ENCODE assay signal across 13 cellular contexts in the genomic region with DNA sequence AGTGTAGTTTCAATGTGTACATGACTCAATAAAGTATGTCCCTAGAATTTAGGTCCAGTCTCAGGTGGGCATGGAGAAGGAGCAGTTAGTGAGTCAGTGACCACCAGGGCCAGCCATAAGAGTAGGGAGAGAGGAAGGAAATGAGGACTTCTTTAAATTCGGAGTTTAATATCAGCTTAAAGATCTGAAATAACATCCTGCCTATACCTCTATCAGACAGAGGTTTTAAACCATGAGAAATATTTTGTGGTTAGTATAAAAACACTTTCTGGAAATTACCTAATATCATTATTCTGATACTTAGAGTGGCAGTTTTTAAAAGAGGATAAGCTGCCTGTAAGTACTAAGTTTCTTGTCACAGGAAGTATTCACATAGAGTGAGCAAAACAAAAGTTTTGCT.
DNase-seq lines count a peak whose midpoint lies in the region; ATAC-seq and TF ChIP-seq lines count a peak whose summit lies in the region.
"Had no signal": no experiment of that assay in that cellular context is flagged by ENCODE, and none has a peak within 500 bp of the region (broad histone marks: within the 10 kb centered on the region; RNA-seq: fewer than 3 reads in every experiment).

No MANE protein-coding gene starts in this region.

- POLR2A ChIA-PET in CD4-positive, alpha-beta T cell (lab: Charles Lee) = interaction anchor here (0.6 to 2.5 kb wide), 8 partner anchors 9 to 110 kb away, joined by 3 to 25 read pairs (median 4); no protein-coding TSS in a partner anchor
- POLR2A ChIA-PET in activated naive CD8-positive, alpha-beta T cell treated with anti-CD3 and anti-CD28 coated beads, Interleukin-2, amount 10 ng/mL, durations not matched to agents 7 days and 5 days (lab: Charles Lee) = no interaction called here

- TF ChIP-seq POLR2A in esophagus muscularis mucosa (IDR thresholded peaks at IDR 0.05; ENCODE audit: low read depth) (no peak), erythroblast (IDR thresholded peaks at IDR 0.05; ENCODE audit: low read length) (no peak)

- H3K4me3 Mint-ChIP-seq in CD4-positive, alpha-beta T cell = peak overlapping the region; percentile 80
- H3K4me3 Mint-ChIP-seq in T-helper 1 cell treated with Interleukin-12 subunit alpha and Interleukin-12 subunit beta and Interleukin-4 antibody, amounts not matched to agents 30 μg/mL and 1 μg/mL, for 36 hours = peak overlapping the region; percentile 47
- H3K4me3 Mint-ChIP-seq in activated naive CD8-positive, alpha-beta T cell treated with anti-CD3 and anti-CD28 coated beads, Interleukin-2, amount 10 ng/mL, durations not matched to agents 7 days and 5 days = peak overlapping the region; percentile 43
- H3K4me3 Mint-ChIP-seq: neural crest cell had no signal

- H3K36me3 ChIP-seq in esophagus muscularis mucosa = no peaks in the 10 kb centered on the region
- H3K36me3 ChIP-seq: heart right ventricle had no signal

- intact Hi-C loops in CD4-positive, alpha-beta T cell (cut with DNase I, micrococcal nuclease) = loop anchor here in 1 of 2 experiments (5.0 to 10.0 kb wide), 2 partner anchors 59 to 229 kb away; partner anchors contain the start of gene ETNK1
- intact Hi-C loops in esophagus muscularis mucosa (cut with DNase I) = no loop called here

- peak; percentile 84 for ATAC-seq in CD4-positive, alpha-beta T cell (ENCODE audit: poor library complexity)
- ATAC-seq in GM18499 (IDR thresholded peaks at IDR 0.05; ENCODE audit: insufficient read depth, unreplicated experiment) = peak; percentile 48
- ATAC-seq in activated naive CD8-positive, alpha-beta T cell treated with anti-CD3 and anti-CD28 coated beads, Interleukin-2, amount 10 ng/mL, durations not matched to agents 7 days and 5 days (ENCODE audit: low read depth) = peak; percentile 56
- no peak for ATAC-seq in HG02870 (IDR thresholded peaks at IDR 0.05; ENCODE audit: unreplicated experiment)
- ATAC-seq in HG02759 (IDR thresholded peaks at IDR 0.05; ENCODE audit: unreplicated experiment) = no peak
- ATAC-seq: heart right ventricle, sciatic nerve had no signal

- H3K36me3 Mint-ChIP-seq in CD4-positive, alpha-beta T cell (ENCODE audit: low read depth) = no peaks in the 10 kb centered on the region
- H3K36me3 Mint-ChIP-seq in T-helper 1 cell treated with Interleukin-12 subunit alpha and Interleukin-12 subunit beta and Interleukin-4 antibody, amounts not matched to agents 30 μg/mL and 1 μg/mL, for 36 hours (ENCODE audit: low read depth) = peaks cover 2% of the 10 kb centered on the region
- H3K36me3 Mint-ChIP-seq in activated naive CD8-positive, alpha-beta T cell treated with anti-CD3 and anti-CD28 coated beads, Interleukin-2, amount 10 ng/mL, durations not matched to agents 7 days and 5 days = peaks cover 1% of the 10 kb centered on the region

- no peak for TF ChIP-seq EP300 in esophagus muscularis mucosa (IDR thresholded peaks at IDR 0.05)

- H3K4me1 ChIP-seq in esophagus muscularis mucosa = no peaks in the 10 kb centered on the region

- no peaks in the 10 kb centered on the region for H3K27me3 ChIP-seq in CD4-positive, alpha-beta T cell (ENCODE audit: control insufficient read depth, insufficient read depth, low read length)
- H3K27me3 ChIP-seq in esophagus muscularis mucosa = no peaks in the 10 kb centered on the region
- H3K27me3 ChIP-seq: heart right ventricle had no signal

- H3K9me3 ChIP-seq in CD4-positive, alpha-beta T cell (ENCODE audit: control insufficient read depth, low read length) = peaks cover 7% of the 10 kb centered on the region
- H3K9me3 ChIP-seq in esophagus muscularis mucosa = peaks cover 0 to 13% (median 5%) of the 10 kb centered on the region in 4 donors

- peak in 4 of 10 experiments; percentile 7 to 22 (median 14) for DNase-seq in CD4-positive, alpha-beta T cell
- no peak for DNase-seq in activated naive CD8-positive, alpha-beta T cell treated with anti-CD3 and anti-CD28 coated beads, Interleukin-2, amount 10 ng/mL, durations not matched to agents 7 days and 5 days
- DNase-seq in esophagus muscularis mucosa (ENCODE audit: extremely low spot score) (no peak), erythroblast (lab: John Stamatoyannopoulos, UW) (no peak)
- DNase-seq: heart right ventricle, SW 1271 had no signal

- no peak overlapping the region for H3K4me3 ChIP-seq in esophagus muscularis mucosa
- H3K4me3 ChIP-seq: heart right ventricle had no signal

- no peaks in the 10 kb centered on the region for H3K27me3 Mint-ChIP-seq in CD4-positive, alpha-beta T cell
- H3K27me3 Mint-ChIP-seq in T-helper 1 cell treated with Interleukin-12 subunit alpha and Interleukin-12 subunit beta and Interleukin-4 antibody, amounts not matched to agents 30 μg/mL and 1 μg/mL, for 36 hours (ENCODE audit: low read depth) = no peaks in the 10 kb centered on the region
- no peaks in the 10 kb centered on the region for H3K27me3 Mint-ChIP-seq in activated naive CD8-positive, alpha-beta T cell treated with anti-CD3 and anti-CD28 coated beads, Interleukin-2, amount 10 ng/mL, durations not matched to agents 7 days and 5 days

- peaks cover 10% of the 10 kb centered on the region for H3K9me3 Mint-ChIP-seq in CD4-positive, alpha-beta T cell
- H3K9me3 Mint-ChIP-seq in T-helper 1 cell treated with Interleukin-12 subunit alpha and Interleukin-12 subunit beta and Interleukin-4 antibody, amounts not matched to agents 30 μg/mL and 1 μg/mL, for 36 hours = peaks cover 7% of the 10 kb centered on the region
- peaks cover 3% of the 10 kb centered on the region for H3K9me3 Mint-ChIP-seq in activated naive CD8-positive, alpha-beta T cell treated with anti-CD3 and anti-CD28 coated beads, Interleukin-2, amount 10 ng/mL, durations not matched to agents 7 days and 5 days

- 65% methylated on average over 1 of the region's 1 CpG for WGBS in esophagus muscularis mucosa

- H3K27ac ChIP-seq in CD4-positive, alpha-beta T cell (ENCODE audit: low read depth, low read length) = peak overlapping the region; percentile 66
- no peak overlapping the region for H3K27ac ChIP-seq in esophagus muscularis mucosa (replicated peaks in 1 of 4)
- H3K27ac ChIP-seq: C4-2B had no signal

- CTCF ChIA-PET in CD4-positive, alpha-beta T cell (lab: Charles Lee) = interaction anchor here (0.9 to 1.6 kb wide), 2 partner anchors 15 to 61 kb away, joined by 3 read pairs; no protein-coding TSS in a partner anchor

- peak overlapping the region; percentile 85 for H3K27ac Mint-ChIP-seq in CD4-positive, alpha-beta T cell
- H3K27ac Mint-ChIP-seq in T-helper 1 cell treated with Interleukin-12 subunit alpha and Interleukin-12 subunit beta and Interleukin-4 antibody, amounts not matched to agents 30 μg/mL and 1 μg/mL, for 36 hours = peak overlapping the region; percentile 76
- peak overlapping the region; percentile 56 for H3K27ac Mint-ChIP-seq in activated naive CD8-positive, alpha-beta T cell treated with anti-CD3 and anti-CD28 coated beads, Interleukin-2, amount 10 ng/mL, durations not matched to agents 7 days and 5 days

- no peak for TF ChIP-seq CTCF in CD4-positive, alpha-beta T cell (IDR thresholded peaks at IDR 0.05)
- no peak for TF ChIP-seq CTCF in esophagus muscularis mucosa (IDR thresholded peaks at IDR 0.05)

- peaks cover 42% of the 10 kb centered on the region for H3K4me1 Mint-ChIP-seq in CD4-positive, alpha-beta T cell (ENCODE audit: low read depth)
- H3K4me1 Mint-ChIP-seq in T-helper 1 cell treated with Interleukin-12 subunit alpha and Interleukin-12 subunit beta and Interleukin-4 antibody, amounts not matched to agents 30 μg/mL and 1 μg/mL, for 36 hours (ENCODE audit: low read depth) = peaks cover 21% of the 10 kb centered on the region
- H3K4me1 Mint-ChIP-seq in activated naive CD8-positive, alpha-beta T cell treated with anti-CD3 and anti-CD28 coated beads, Interleukin-2, amount 10 ng/mL, durations not matched to agents 7 days and 5 days = peaks cover 12% of the 10 kb centered on the region
- H3K4me1 Mint-ChIP-seq: neural crest cell had no signal

Comparison
In these comparisons a context has a peak if more than half of its experiments do, and no peak if none do; other contexts are left out.
1. ATAC-seq: peak in CD4-positive, alpha-beta T cell (single experiment), GM18499 (single experiment) and activated naive CD8-positive, alpha-beta T cell treated with anti-CD3 and anti-CD28 coated beads, Interleukin-2, amount 10 ng/mL, durations not matched to agents 7 days and 5 days (single experiment); none in HG02870 (single experiment) and HG02759 (single experiment).
2. Peak in every context shown above with its lines, with median percentiles within 50 percentile points of each other: H3K27ac Mint-ChIP-seq and H3K4me3 Mint-ChIP-seq.